8 cellular contexts compared by ENCODE assay signal in the genomic region with DNA sequence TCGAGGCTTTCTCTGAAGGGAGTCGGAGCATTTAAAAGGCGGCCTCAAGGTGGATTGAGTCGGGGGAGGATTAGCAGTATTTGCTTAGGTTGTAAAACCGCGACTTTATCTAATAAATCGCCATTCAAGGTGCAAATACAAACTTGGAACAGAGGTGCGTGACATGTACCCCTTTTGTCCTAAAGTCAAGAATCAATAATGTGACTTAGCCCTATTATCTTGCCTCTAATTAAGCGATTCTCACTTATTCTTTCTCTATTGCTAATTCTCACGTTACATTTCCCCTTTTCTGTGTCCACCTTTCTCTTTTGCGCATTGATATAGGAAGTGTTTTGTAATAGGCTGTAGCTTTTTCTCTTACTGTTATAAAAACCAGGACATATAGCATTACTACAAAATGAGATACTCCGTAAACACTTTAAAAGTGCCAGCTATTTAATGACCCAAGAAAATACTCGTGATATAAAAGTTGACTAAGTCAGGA. TPM values are rescaled to one million over a fixed set of nuclear protein-coding genes. Genes with fewer than 3 reads are reported as not detected.
DNase-seq lines count a peak whose midpoint lies in the region; ATAC-seq and TF ChIP-seq lines count a peak whose summit lies in the region.

No MANE protein-coding gene starts in this region.

- no peak overlapping the region for H3K4ac ChIP-seq in neuronal stem cell (ENCODE audit: low read length)

- no peak for ATAC-seq in HG02610 (IDR thresholded peaks at IDR 0.05; ENCODE audit: unreplicated experiment)

- no peak for TF ChIP-seq CTCF in KMS-11 (conservative IDR thresholded peaks at IDR 0.05; ENCODE audit: low read depth, low read length)

- H3K4me2 ChIP-seq in KMS-11, result peak overlapping the region; percentile 51
- peak overlapping the region; percentile 48 for H3K4me2 ChIP-seq in neuronal stem cell (ENCODE audit: insufficient read depth, low read length, poor library complexity, severe bottlenecking)

- H3K36me3 ChIP-seq in KMS-11 (ENCODE audit: insufficient read depth) (no peaks in the 10 kb centered on the region), neuronal stem cell (replicated peaks in 1 of 2; ENCODE audit: control insufficient read depth in 2 of 2, insufficient read depth in 2 of 2, low read length in 2 of 2) (no peaks in the 10 kb centered on the region)

- DNase-seq in NOMO-1 (lab: John Stamatoyannopoulos, UW; ENCODE audit: unreplicated experiment in 2 of 2) (peak; percentile 36 to 76), NOMO-1 treated with dmso at 0.1 percent for 144 hours (lab: John Stamatoyannopoulos, UW; ENCODE audit: unreplicated experiment) (no peak), cerebellum (ENCODE audit: low spot score) (peak; percentile 18), neuronal stem cell (ENCODE audit: low spot score) (no peak), 8988T (no peak)
- no peak for DNase-seq in stimulated activated CD4-positive, alpha-beta T cell treated with anti-CD3 and anti-CD28 coated beads, Interleukin-4, amount 100 ng/mL, for 4 hours

- no peak overlapping the region for H2BK5ac ChIP-seq in neuronal stem cell (ENCODE audit: low read length)

- H3K18ac ChIP-seq in neuronal stem cell (ENCODE audit: low read length), result no peak overlapping the region

- H3K9me3 ChIP-seq in neuronal stem cell (replicated peaks in 1 of 2; ENCODE audit: control insufficient read depth in 2 of 2, insufficient read depth in 1 of 2, low read depth in 1 of 2, low read length in 2 of 2), result no peaks in the 10 kb centered on the region

- no peak overlapping the region for H3K23ac ChIP-seq in neuronal stem cell (ENCODE audit: low read depth, low read length, poor library complexity)

- H4K8ac ChIP-seq in neuronal stem cell (ENCODE audit: low read depth, low read length), result no peak overlapping the region

- H3K4me1 ChIP-seq in KMS-11 (ENCODE audit: low read depth, poor library complexity, severe bottlenecking), result peaks cover 35% of the 10 kb centered on the region
- H3K4me1 ChIP-seq in neuronal stem cell (ENCODE audit: control insufficient read depth in 2 of 2, insufficient read depth in 1 of 2, low read depth in 1 of 2, low read length in 2 of 2), result peaks cover 0 to 20% of the 10 kb centered on the region in 2 donors

- no peak overlapping the region for H2BK120ac ChIP-seq in neuronal stem cell (ENCODE audit: low read depth, low read length)

- no CpG with 5 or more reads among the region's 13 CpGs for WGBS in neuronal stem cell (ENCODE audit: extremely low coverage in 2 of 2, insufficient read length in 2 of 2, insufficient replicate concordance in 1 of 2), 2 donors

- no peak overlapping the region for H2BK12ac ChIP-seq in neuronal stem cell (ENCODE audit: low read length)

- H2AFZ ChIP-seq in KMS-11 (ENCODE audit: low read depth) (peak overlapping the region; percentile 82), neuronal stem cell (ENCODE audit: low read length) (peak overlapping the region; percentile 84)

- H2BK15ac ChIP-seq in neuronal stem cell (ENCODE audit: low read length), result no peak overlapping the region

- H3K27ac ChIP-seq in KMS-11 (peak overlapping the region; percentile 80), neuronal stem cell (replicated peaks; ENCODE audit: low read length) (no peak overlapping the region)

- no peaks in the 10 kb centered on the region for H4K20me1 ChIP-seq in KMS-11 (ENCODE audit: insufficient read depth)

- H3K27me3 ChIP-seq in KMS-11 (ENCODE audit: insufficient read depth, low read depth), result no peaks in the 10 kb centered on the region
- no peaks in the 10 kb centered on the region for H3K27me3 ChIP-seq in neuronal stem cell (ENCODE audit: control insufficient read depth in 3 of 3, insufficient read depth in 3 of 3, low read depth in 1 of 3, low read length in 3 of 3)

- H4K91ac ChIP-seq in neuronal stem cell (ENCODE audit: low read depth, low read length, poor library complexity), result no peak overlapping the region

- H3K4me3 ChIP-seq in KMS-11 (IDR thresholded peaks at IDR 0.05; ENCODE audit: insufficient read depth, low read depth, low read length) (no peak overlapping the region), neuronal stem cell (ENCODE audit: low read length in 2 of 2) (peak overlapping the region; percentile 82 to 90)

- H3K79me1 ChIP-seq in neuronal stem cell (ENCODE audit: low read depth, low read length), result peaks cover 6% of the 10 kb centered on the region

- H3K79me2 ChIP-seq in KMS-11 (ENCODE audit: insufficient read depth, low read depth), result peaks cover 41% of the 10 kb centered on the region; the same call in 1 of the 2 replicates

- peak overlapping the region; percentile 77; the same call in 1 of the 2 replicates for H3K9ac ChIP-seq in KMS-11
- H3K9ac ChIP-seq in neuronal stem cell (ENCODE audit: low read depth, low read length, poor library complexity), result no peak overlapping the region

- H2AK5ac ChIP-seq in neuronal stem cell (ENCODE audit: low read depth, low read length), result no peak overlapping the region

- H3K14ac ChIP-seq in neuronal stem cell (ENCODE audit: low read length), result no peak overlapping the region

RNA-seq across cellular contexts. Expression of gene TMEM30A, which starts 0.6 kb away (rescaled TPM):
- total RNA-seq in cerebellum, result 108 TPM
- 37.6 TPM for polyA plus RNA-seq in neuronal stem cell (2013, experiment 1 of 2)
- 37.5 TPM for polyA plus RNA-seq in neuronal stem cell (2013, experiment 2 of 2)

RNA-seq across cellular contexts. Expression of gene COX7A2, which starts 41.6 kb away (rescaled TPM):
- 102 TPM for total RNA-seq in cerebellum
- polyA plus RNA-seq in neuronal stem cell (2013, experiment 1 of 2), result 1,152 TPM
- polyA plus RNA-seq in neuronal stem cell (2013, experiment 2 of 2), result 1,071 TPM

Comparison
In these comparisons a context has a peak if more than half of its experiments do, and no peak if none do; other contexts are left out.
1. DNase-seq: peak in NOMO-1 (2 of 2) and cerebellum (single experiment); none in NOMO-1 treated with dmso at 0.1 percent for 144 hours (single experiment), neuronal stem cell (single experiment), stimulated activated CD4-positive, alpha-beta T cell treated with anti-CD3 and anti-CD28 coated beads, Interleukin-4, amount 100 ng/mL, for 4 hours (0 of 2) and 8988T (single experiment).